In the genomic region with DNA sequence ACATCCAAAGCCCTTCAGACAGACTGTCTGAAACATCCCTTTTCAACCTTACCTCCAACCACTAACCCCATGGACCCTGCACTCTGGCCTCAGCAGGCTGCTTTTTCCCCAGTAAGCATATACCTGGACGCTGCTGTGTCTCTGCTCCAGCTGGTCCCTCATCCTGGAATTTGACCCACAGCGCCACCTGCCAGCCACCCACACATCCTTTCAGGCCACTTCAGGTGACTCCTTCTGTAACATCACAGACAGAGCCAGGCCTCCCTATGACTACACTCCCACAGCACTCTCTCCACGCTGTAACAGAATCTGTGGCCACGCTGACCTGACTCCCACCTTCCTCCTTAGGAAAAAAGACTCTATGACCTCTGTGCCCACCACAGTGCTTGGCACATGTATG, we compare ENCODE assay signal across 8 cellular contexts. TPM values are rescaled to one million over a fixed set of nuclear protein-coding genes. Genes with fewer than 3 reads are reported as not detected.
DNase-seq lines count a peak whose midpoint lies in the region; ATAC-seq and TF ChIP-seq lines count a peak whose summit lies in the region.

No MANE protein-coding gene starts in this region.

- CTCF ChIA-PET in activated CD4-positive, alpha-beta T cell treated with anti-CD3 and anti-CD28 coated beads, Interleukin-2, amount 10 ng/mL, durations not matched to agents 7 days and 5 days (lab: Charles Lee): interaction anchor here (0.6 to 1.2 kb wide), 3 partner anchors 22 to 981 kb away, joined by 3 read pairs; no protein-coding TSS in a partner anchor

- no peaks in the 10 kb centered on the region for H3K9me3 Mint-ChIP-seq in activated CD4-positive, alpha-beta T cell treated with anti-CD3 and anti-CD28 coated beads, Interleukin-2, amount 10 ng/mL, durations not matched to agents 7 days and 5 days
- no peaks in the 10 kb centered on the region for H3K9me3 Mint-ChIP-seq in stimulated activated naive CD8-positive, alpha-beta T cell treated with anti-CD3 and anti-CD28 coated beads, Interleukin-15, amount 100 ng/mL, for 72 hours

- H3K4me3 Mint-ChIP-seq in activated CD4-positive, alpha-beta T cell treated with anti-CD3 and anti-CD28 coated beads, Interleukin-2, amount 10 ng/mL, durations not matched to agents 7 days and 5 days: peak overlapping the region; percentile 0
- peak overlapping the region; percentile 85 to 90 for H3K4me3 Mint-ChIP-seq in stimulated activated naive CD8-positive, alpha-beta T cell treated with anti-CD3 and anti-CD28 coated beads, Interleukin-15, amount 100 ng/mL, for 72 hours

- no peak overlapping the region for H3K27ac ChIP-seq in WERI-Rb-1
- no peak overlapping the region for H3K27ac ChIP-seq in suprapubic skin

- H3K9me3 ChIP-seq in WERI-Rb-1 (ENCODE audit: severe bottlenecking) (no peaks in the 10 kb centered on the region), suprapubic skin (no peaks in the 10 kb centered on the region)

- H3K4me1 ChIP-seq in suprapubic skin: peaks cover 79% of the 10 kb centered on the region

- no peak for TF ChIP-seq EP300 in suprapubic skin (IDR thresholded peaks at IDR 0.05)

- H3K36me3 ChIP-seq in WERI-Rb-1 (no peaks in the 10 kb centered on the region), suprapubic skin (peaks cover 18% of the 10 kb centered on the region)

- POLR2A ChIA-PET in activated CD4-positive, alpha-beta T cell treated with anti-CD3 and anti-CD28 coated beads, Interleukin-2, amount 10 ng/mL, durations not matched to agents 7 days and 5 days (lab: Charles Lee): no interaction called here

- no peaks in the 10 kb centered on the region for H3K27me3 ChIP-seq in WERI-Rb-1 (ENCODE audit: insufficient read depth, low read depth, severe bottlenecking)
- no peaks in the 10 kb centered on the region for H3K27me3 ChIP-seq in suprapubic skin

- no peak for DNase-seq in activated CD4-positive, alpha-beta T cell treated with anti-CD3 and anti-CD28 coated beads, Interleukin-2, amount 10 ng/mL, durations not matched to agents 7 days and 5 days
- no peak for DNase-seq in activated CD4-positive, alpha-beta T cell treated with anti-CD3 and anti-CD28 coated beads for 4 hours
- DNase-seq in WERI-Rb-1 (peak; percentile 57), foreskin fibroblast (no peak), suprapubic skin (ENCODE audit: low spot score in 2 of 2) (no peak)
- DNase-seq in stimulated activated naive CD8-positive, alpha-beta T cell treated with anti-CD3 and anti-CD28 coated beads, Interleukin-15, amount 100 ng/mL, for 72 hours: no peak
- no peak for DNase-seq in activated CD4-positive, alpha-beta T cell treated with anti-CD3 and anti-CD28 coated beads, Interleukin-2, amount 50 U/mL, for 1 hour

- H3K27ac Mint-ChIP-seq in activated CD4-positive, alpha-beta T cell treated with anti-CD3 and anti-CD28 coated beads, Interleukin-2, amount 10 ng/mL, durations not matched to agents 7 days and 5 days: peak overlapping the region; percentile 42
- peak overlapping the region; percentile 20 to 74 for H3K27ac Mint-ChIP-seq in stimulated activated naive CD8-positive, alpha-beta T cell treated with anti-CD3 and anti-CD28 coated beads, Interleukin-15, amount 100 ng/mL, for 72 hours

- H3K4me1 Mint-ChIP-seq in activated CD4-positive, alpha-beta T cell treated with anti-CD3 and anti-CD28 coated beads, Interleukin-2, amount 10 ng/mL, durations not matched to agents 7 days and 5 days: peaks cover 78% of the 10 kb centered on the region
- peaks cover 85% of the 10 kb centered on the region for H3K4me1 Mint-ChIP-seq in stimulated activated naive CD8-positive, alpha-beta T cell treated with anti-CD3 and anti-CD28 coated beads, Interleukin-15, amount 100 ng/mL, for 72 hours

- no peaks in the 10 kb centered on the region for H3K27me3 Mint-ChIP-seq in activated CD4-positive, alpha-beta T cell treated with anti-CD3 and anti-CD28 coated beads, Interleukin-2, amount 10 ng/mL, durations not matched to agents 7 days and 5 days
- no peaks in the 10 kb centered on the region for H3K27me3 Mint-ChIP-seq in stimulated activated naive CD8-positive, alpha-beta T cell treated with anti-CD3 and anti-CD28 coated beads, Interleukin-15, amount 100 ng/mL, for 72 hours

- 75% methylated on average over 4 of the region's 4 CpGs for WGBS in suprapubic skin

- TF ChIP-seq CTCF in WERI-Rb-1 (IDR thresholded peaks at IDR 0.05; ENCODE audit: low read depth, low read length): peak; percentile 65
- peak; percentile 10 for TF ChIP-seq CTCF in foreskin fibroblast (IDR thresholded peaks at IDR 0.05; ENCODE audit: low read depth, low read length)
- TF ChIP-seq CTCF in suprapubic skin (IDR thresholded peaks at IDR 0.05): peak in 1 of 2 donors; percentile 6

- peaks cover 67% of the 10 kb centered on the region for H3K36me3 Mint-ChIP-seq in activated CD4-positive, alpha-beta T cell treated with anti-CD3 and anti-CD28 coated beads, Interleukin-2, amount 10 ng/mL, durations not matched to agents 7 days and 5 days (ENCODE audit: low read depth)

- no peak for ATAC-seq in stimulated activated naive CD8-positive, alpha-beta T cell treated with anti-CD3 and anti-CD28 coated beads, Interleukin-15, amount 100 ng/mL, for 72 hours
- ATAC-seq in GM18505 (IDR thresholded peaks at IDR 0.05; ENCODE audit: unreplicated experiment): no peak

- H3K4me3 ChIP-seq in WERI-Rb-1 (ENCODE audit: low read depth, low read length) (no peak overlapping the region), foreskin fibroblast (ENCODE audit: low read depth in 1 of 2, low read length in 2 of 2) (peak overlapping the region in 1 of 2 donors; percentile 10), suprapubic skin (no peak overlapping the region)

- no peak for TF ChIP-seq POLR2A in GM18505 (IDR thresholded peaks at IDR 0.05; ENCODE audit: borderline replicate concordance, extremely low read depth, insufficient read depth, insufficient read length)
- TF ChIP-seq POLR2A in suprapubic skin (IDR thresholded peaks at IDR 0.05): no peak

RNA-seq across cellular contexts. Expression of a gene that starts 3.4 kb away (rescaled TPM):
- 100 to 1,000 TPM; 136 to 152 TPM for total RNA-seq in activated CD4-positive, alpha-beta T cell treated with anti-CD3 and anti-CD28 coated beads, Interleukin-2, amount 10 ng/mL, durations not matched to agents 7 days and 5 days
- total RNA-seq in suprapubic skin: 100 to 1,000 TPM; 122 to 137 (median 125) TPM

RNA-seq across cellular contexts. Expression of a gene that starts 59.3 kb away (rescaled TPM):
- total RNA-seq in activated CD4-positive, alpha-beta T cell treated with anti-CD3 and anti-CD28 coated beads, Interleukin-2, amount 10 ng/mL, durations not matched to agents 7 days and 5 days: not detected
- not detected for total RNA-seq in suprapubic skin
